20 cellular contexts compared by ENCODE assay signal in genomic region chr15:33941279-33942063, GRCh38. TPM values are rescaled to one million over a fixed set of nuclear protein-coding genes. Genes with fewer than 3 reads are reported as not detected.
DNase-seq lines count a peak whose midpoint lies in the region; ATAC-seq, FAIRE-seq and TF ChIP-seq lines count a peak whose summit lies in the region.
"Had no signal": no experiment of that assay in that cellular context is flagged by ENCODE, and none has a peak within 500 bp of the region (broad histone marks: within the 10 kb centered on the region; RNA-seq: fewer than 3 reads in every experiment).

No MANE protein-coding gene starts in this region.

- peak; percentile 78 for ATAC-seq in GM18502 (IDR thresholded peaks at IDR 0.05; ENCODE audit: poor library complexity, unreplicated experiment)
- ATAC-seq in HG02610 (IDR thresholded peaks at IDR 0.05; ENCODE audit: unreplicated experiment): peak; percentile 43
- ATAC-seq in GM21390 (IDR thresholded peaks at IDR 0.05; ENCODE audit: unreplicated experiment): no peak
- ATAC-seq in HG03175 (IDR thresholded peaks at IDR 0.05; ENCODE audit: unreplicated experiment): no peak
- ATAC-seq in GM18505 (IDR thresholded peaks at IDR 0.05; ENCODE audit: unreplicated experiment): no peak
- ATAC-seq: left colon; natural killer cell; stimulated activated naive CD8-positive, alpha-beta T cell treated with anti-CD3 and anti-CD28 coated beads, Interleukin-15, amount 100 ng/mL, for 72 hours had no signal

- H3K79me2 ChIP-seq in endothelial cell of umbilical vein (ENCODE audit: control insufficient read depth, insufficient read depth, low read length): no peaks in the 10 kb centered on the region

- peak; percentile 64 for FAIRE-seq in endothelial cell of umbilical vein (lab: Jason Lieb, UNC)
- FAIRE-seq: GM12892, TTC549 had no signal

- POLR2A ChIA-PET in endothelial cell of umbilical vein (lab: Charles Lee): no interaction called here

- TF ChIP-seq CTCF in endothelial cell of umbilical vein (IDR thresholded peaks at IDR 0.05; ENCODE audit: extremely low read depth in 1 of 2, insufficient read depth in 1 of 2, low read depth in 1 of 2, low read length in 2 of 2): no peak

- no peaks in the 10 kb centered on the region for H3K9me1 ChIP-seq in endothelial cell of umbilical vein (replicated peaks; ENCODE audit: control insufficient read depth, extremely low read depth, insufficient read depth, low read length)

- no peaks in the 10 kb centered on the region for H3K36me3 ChIP-seq in endothelial cell of umbilical vein (ENCODE audit: control insufficient read depth in 2 of 2, extremely low read depth in 1 of 2, insufficient read depth in 2 of 2, low read length in 2 of 2)
- H3K36me3 ChIP-seq: cardiac muscle cell, SJCRH30 had no signal

- no peaks in the 10 kb centered on the region for H3K9me3 ChIP-seq in endothelial cell of umbilical vein (replicated peaks; ENCODE audit: control insufficient read depth, insufficient read depth, low read length)
- H3K9me3 ChIP-seq: SJCRH30 had no signal

- DNase-seq in NCI-H2029 treated with DMSO at 0.1 percent for 48 hours (lab: John Stamatoyannopoulos, UW) (peak; percentile 54), endothelial cell of umbilical vein (ENCODE audit: low read depth, low spot score) (no peak), mucosa of gallbladder (ENCODE audit: low spot score) (no peak)
- DNase-seq: activated naive CD4-positive, alpha-beta T cell treated with anti-CD3 and anti-CD28 coated beads, Interleukin-2, amount 50 U/mL, for 16 hours; DMS 273 treated with DMSO at 0.1 percent for 48 hours; left colon; MV-4-11; natural killer cell; NK-92 treated with Interleukin-12 subunit alpha and Interleukin-12 subunit beta, amount 100 ng/mL, for 24 hours; SJCRH30; stimulated activated naive CD8-positive, alpha-beta T cell treated with anti-CD3 and anti-CD28 coated beads, Interleukin-15, amount 100 ng/mL, for 72 hours had no signal

- BruUV-seq in endothelial cell of umbilical vein (replicated peaks; lab: Mats Ljungman, UMichigan): no TSS peak

- no peak overlapping the region for H2AFZ ChIP-seq in endothelial cell of umbilical vein (ENCODE audit: low read depth, low read length)

- H3K27ac ChIP-seq in endothelial cell of umbilical vein (ENCODE audit: insufficient read depth, low read depth, low read length): no peak overlapping the region
- H3K27ac ChIP-seq: cardiac muscle cell, SJCRH30 had no signal

- intact Hi-C loops in endothelial cell of umbilical vein (cut with micrococcal nuclease): no loop called here

- dilution Hi-C loops in endothelial cell of umbilical vein (cut with MboI; ENCODE audit: extremely low pct_ligation_motif_present, low sequenced_read_pairs): no loop called here

- no peaks in the 10 kb centered on the region for H3K4me1 ChIP-seq in endothelial cell of umbilical vein (ENCODE audit: control insufficient read depth, extremely low read depth, insufficient read depth, low read length)
- H3K4me1 ChIP-seq: SJCRH30 had no signal

- CTCF ChIA-PET in endothelial cell of umbilical vein (lab: Charles Lee): interaction anchor here (1.4 kb wide), 1 partner anchor 14 kb away, joined by 4 read pairs; no protein-coding TSS in a partner anchor

- H3K9ac ChIP-seq in endothelial cell of umbilical vein (replicated peaks; ENCODE audit: extremely low read depth, insufficient read depth, low read length): no peak overlapping the region

- no peaks in the 10 kb centered on the region for H4K20me1 ChIP-seq in endothelial cell of umbilical vein (replicated peaks; ENCODE audit: control insufficient read depth, extremely low read depth, insufficient read depth, low read length)

- no peak for TF ChIP-seq POLR2A in endothelial cell of umbilical vein (IDR thresholded peaks at IDR 0.05; ENCODE audit: low read depth, low read length)
- TF ChIP-seq POLR2A in GM18505 (IDR thresholded peaks at IDR 0.05; ENCODE audit: borderline replicate concordance, extremely low read depth, insufficient read depth, insufficient read length): no peak

- no peak overlapping the region for H3K4me2 ChIP-seq in endothelial cell of umbilical vein (ENCODE audit: insufficient read depth, low read length)

- H3K27me3 ChIP-seq in endothelial cell of umbilical vein (ENCODE audit: control insufficient read depth in 2 of 2, insufficient read depth in 2 of 2, low read length in 2 of 2): no peaks in the 10 kb centered on the region
- H3K27me3 ChIP-seq: cardiac muscle cell, SJCRH30 had no signal

- no peak overlapping the region for H3K4me3 ChIP-seq in endothelial cell of umbilical vein (replicated peaks in 1 of 3; ENCODE audit: insufficient read depth in 1 of 3, low read depth in 1 of 3, low read length in 3 of 3)
- H3K4me3 ChIP-seq: cardiac muscle cell, SJCRH30 had no signal

TF ChIP-seq in endothelial cell of umbilical vein, 7 proteins besides CTCF, POLR2A, EP300 and RAD21:
- no peak for TF ChIP-seq FOS (IDR thresholded peaks at IDR 0.05; ENCODE audit: borderline replicate concordance, insufficient read depth, low read length)
- TF ChIP-seq EZH2 (IDR thresholded peaks at IDR 0.05; ENCODE audit: borderline replicate concordance, low read depth, low read length, severe bottlenecking): no peak
- no peak for TF ChIP-seq MYC (IDR thresholded peaks at IDR 0.05; ENCODE audit: low read depth, low read length)
- no peak for TF ChIP-seq GATA2 (IDR thresholded peaks at IDR 0.05; ENCODE audit: insufficient read depth, insufficient read length, low read depth, low read length)
- no peak for TF ChIP-seq POLR2AphosphoS5 (IDR thresholded peaks at IDR 0.05; ENCODE audit: insufficient read depth, low read depth, low read length)
- no peak for TF ChIP-seq MAX (IDR thresholded peaks at IDR 0.05; ENCODE audit: insufficient read depth, insufficient read length)
- no peak for TF ChIP-seq JUN (IDR thresholded peaks at IDR 0.05; ENCODE audit: borderline replicate concordance, insufficient read depth, insufficient read length, low read depth)
TF ChIP-seq in endothelial cell of umbilical vein: peak in this region for 0.

RNA-seq across cellular contexts. Expression of gene CHRM5, which starts 26.8 kb away (rescaled TPM):
- total RNA-seq in endothelial cell of umbilical vein: not detected in 2 replicates
- 0.03 TPM in 1 of 2 replicates, not detected in the other for polyA plus RNA-seq in endothelial cell of umbilical vein
- not detected in 2 replicates for polyA plus RNA-seq in endothelial cell of umbilical vein (2011; cell fraction: cytosol; rRNA removed)
- polyA plus RNA-seq in endothelial cell of umbilical vein (2011; cell fraction: nucleus; rRNA removed): not detected in 2 replicates
- 0.29 TPM in 1 of 2 replicates, not detected in the other for polyA plus RNA-seq in endothelial cell of umbilical vein (2012)
- not detected in 2 replicates for polyA minus RNA-seq in endothelial cell of umbilical vein
- not detected for polyA minus RNA-seq in endothelial cell of umbilical vein (2011; cell fraction: cytosol; rRNA and poly(A)+ RNA removed)
- polyA minus RNA-seq in endothelial cell of umbilical vein (2011; cell fraction: nucleus; rRNA and poly(A)+ RNA removed): not detected in 2 replicates
- not detected for total RNA-seq in mucosa of gallbladder
- total RNA-seq: activated CD8-positive, alpha-beta memory T cell treated with anti-CD3 and anti-CD28 coated beads for 36 hours; cardiac muscle cell; left colon; SJCRH30 had no signal
- polyA plus RNA-seq: cardiac muscle cell had no signal

Comparison
In these comparisons a context has a peak if more than half of its experiments do, and no peak if none do; other contexts are left out.
1. ATAC-seq: peak in GM18502 (single experiment) and HG02610 (single experiment); none in GM21390 (single experiment), HG03175 (single experiment) and GM18505 (single experiment).